8 cellular contexts compared by ENCODE assay signal in the genomic region with DNA sequence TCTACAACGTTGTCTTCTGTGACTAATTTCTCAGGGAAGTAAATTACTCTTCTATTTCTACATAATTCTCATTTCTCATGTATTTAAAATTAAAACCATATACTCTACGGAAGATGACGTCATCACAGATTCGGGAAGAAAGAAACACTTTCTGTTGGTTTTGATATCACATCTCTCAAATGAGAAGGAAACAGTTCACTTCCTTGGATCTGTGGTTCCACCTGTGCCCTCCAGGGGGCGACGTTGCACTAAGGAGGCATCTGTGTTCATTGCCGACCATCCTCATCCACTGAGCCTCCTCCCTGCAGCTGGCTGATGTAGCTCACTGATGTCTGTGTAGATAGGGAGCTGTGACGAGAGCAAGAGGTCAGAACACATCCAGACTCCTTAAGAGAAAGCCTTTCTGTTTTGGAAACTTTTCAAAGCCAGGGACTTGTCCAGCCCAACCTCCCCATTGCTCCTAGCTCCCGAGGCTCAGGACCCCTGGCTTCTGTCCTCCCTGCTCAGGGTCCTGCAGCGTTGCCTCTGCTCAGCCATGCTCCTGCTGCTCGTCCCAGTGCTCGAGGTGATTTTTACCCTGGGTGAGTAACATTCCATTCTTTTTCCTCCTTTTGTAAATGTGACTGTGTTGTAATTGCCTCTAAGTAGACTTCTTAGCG.
A peak's percentile ranks its signal among the peaks of the same experiment; 100 is the strongest.
DNase-seq lines count a peak whose midpoint lies in the region; ATAC-seq and TF ChIP-seq lines count a peak whose summit lies in the region.

No MANE protein-coding gene starts in this region.

- H3K4me1 ChIP-seq in DND-41 (ENCODE audit: insufficient read depth, low read length): no peaks in the 10 kb centered on the region
- no peaks in the 10 kb centered on the region for H3K4me1 ChIP-seq in body of pancreas
- H3K4me1 ChIP-seq in naive thymus-derived CD4-positive, alpha-beta T cell (ENCODE audit: control insufficient read depth in 2 of 2, insufficient read depth in 2 of 2, low read length in 2 of 2): no peaks in the 10 kb centered on the region
- no peaks in the 10 kb centered on the region for H3K4me1 ChIP-seq in thymus (ENCODE audit: control insufficient read depth, insufficient read depth, low read length)
- no peaks in the 10 kb centered on the region for H3K4me1 ChIP-seq in prostate gland (replicated peaks)

- H3K36me3 Mint-ChIP-seq in naive thymus-derived CD4-positive, alpha-beta T cell: peaks cover 0 to 4% (median 0%) of the 10 kb centered on the region in 5 donors

- peak overlapping the region; percentile 75 to 95 (median 84) for H3K4me3 Mint-ChIP-seq in naive thymus-derived CD4-positive, alpha-beta T cell

- ATAC-seq in DND-41 (ENCODE audit: insufficient read depth, low read depth) (peak; percentile 84), HG03432 (IDR thresholded peaks at IDR 0.05; ENCODE audit: unreplicated experiment) (peak; percentile 71), body of pancreas (no peak)
- ATAC-seq in naive thymus-derived CD4-positive, alpha-beta T cell: peak; percentile 90

- H4K20me1 ChIP-seq in DND-41 (ENCODE audit: insufficient read depth, low read length): no peaks in the 10 kb centered on the region

- TF ChIP-seq CTCF in DND-41 (IDR thresholded peaks at IDR 0.05; ENCODE audit: borderline replicate concordance, extremely low read depth, low read length, poor library complexity, severe bottlenecking) (peak; percentile 79), body of pancreas (IDR thresholded peaks at IDR 0.05) (peak; percentile 8 to 37 (median 33)), prostate gland (IDR thresholded peaks at IDR 0.05) (peak in 1 of 4 experiments; percentile 17), coronary artery (IDR thresholded peaks at IDR 0.05) (no peak)

- CTCF ChIA-PET in naive thymus-derived CD4-positive, alpha-beta T cell (lab: Charles Lee): interaction anchor here (0.6 to 2.7 kb wide), 7 partner anchors 12 to 966 kb away, joined by 3 to 17 read pairs (median 3); no protein-coding TSS in a partner anchor

- no peaks in the 10 kb centered on the region for H3K9me3 ChIP-seq in DND-41 (ENCODE audit: insufficient read depth, low read length, severe bottlenecking)
- H3K9me3 ChIP-seq in body of pancreas: no peaks in the 10 kb centered on the region
- no peaks in the 10 kb centered on the region for H3K9me3 ChIP-seq in naive thymus-derived CD4-positive, alpha-beta T cell (ENCODE audit: control insufficient read depth in 2 of 3, low read length in 3 of 3)
- H3K9me3 ChIP-seq in thymus (ENCODE audit: control insufficient read depth): no peaks in the 10 kb centered on the region
- no peaks in the 10 kb centered on the region for H3K9me3 ChIP-seq in prostate gland

- H3K36me3 ChIP-seq in DND-41 (ENCODE audit: insufficient read depth, low read length) (no peaks in the 10 kb centered on the region), body of pancreas (replicated peaks in 1 of 2; ENCODE audit: insufficient read depth in 1 of 2, low read depth in 2 of 2) (no peaks in the 10 kb centered on the region), thymus (ENCODE audit: control insufficient read depth, insufficient read depth) (no peaks in the 10 kb centered on the region), prostate gland (no peaks in the 10 kb centered on the region)
- H3K36me3 ChIP-seq in naive thymus-derived CD4-positive, alpha-beta T cell (ENCODE audit: control insufficient read depth in 2 of 3, insufficient read depth in 3 of 3, low read length in 3 of 3): no peaks in the 10 kb centered on the region

- H3K4me3 ChIP-seq in DND-41 (ENCODE audit: low read depth in 1 of 2, low read length in 2 of 2) (no peak overlapping the region), body of pancreas (no peak overlapping the region), thymus (ENCODE audit: low read length) (peak overlapping the region; percentile 38), prostate gland (no peak overlapping the region), coronary artery (no peak overlapping the region)
- peak overlapping the region; percentile 36 for H3K4me3 ChIP-seq in naive thymus-derived CD4-positive, alpha-beta T cell (ENCODE audit: low read length)

- peaks cover 18% of the 10 kb centered on the region for H3K27me3 ChIP-seq in DND-41 (ENCODE audit: insufficient read depth, low read length, poor library complexity)
- H3K27me3 ChIP-seq in body of pancreas: no peaks in the 10 kb centered on the region
- no peaks in the 10 kb centered on the region for H3K27me3 ChIP-seq in naive thymus-derived CD4-positive, alpha-beta T cell (ENCODE audit: control insufficient read depth in 2 of 2, insufficient read depth in 2 of 2, low read length in 2 of 2)
- H3K27me3 ChIP-seq in thymus (ENCODE audit: control insufficient read depth, insufficient read depth): no peaks in the 10 kb centered on the region
- no peaks in the 10 kb centered on the region for H3K27me3 ChIP-seq in prostate gland (replicated peaks; ENCODE audit: insufficient read depth)

- peak overlapping the region in 8 of 9 donors; percentile 41 to 91 (median 85) for H3K27ac Mint-ChIP-seq in naive thymus-derived CD4-positive, alpha-beta T cell

- no peaks in the 10 kb centered on the region for H3K79me2 ChIP-seq in DND-41 (ENCODE audit: insufficient read depth, low read length)

- peaks cover 13 to 52% (median 24%) of the 10 kb centered on the region in 5 donors for H3K27me3 Mint-ChIP-seq in naive thymus-derived CD4-positive, alpha-beta T cell

- H3K9me3 Mint-ChIP-seq in naive thymus-derived CD4-positive, alpha-beta T cell: no peaks in the 10 kb centered on the region

- no peak overlapping the region for H2AFZ ChIP-seq in DND-41 (ENCODE audit: low read depth, low read length)

- H3K4me1 Mint-ChIP-seq in naive thymus-derived CD4-positive, alpha-beta T cell: peaks cover 1 to 17% (median 10%) of the 10 kb centered on the region in 7 donors

- DNase-seq in DND-41 (peak; percentile 67), T-helper 9 cell (peak; percentile 63), body of pancreas (peak; percentile 7 to 38 (median 18)), prostate gland (ENCODE audit: low spot score) (no peak), coronary artery (ENCODE audit: low spot score) (no peak)
- DNase-seq in naive thymus-derived CD4-positive, alpha-beta T cell: peak; percentile 48 to 71 (median 64)

- no peak overlapping the region for H3K9ac ChIP-seq in DND-41 (ENCODE audit: low read depth, low read length)

- 19 to 22% methylated on average over 13 of the region's 13 CpGs for WGBS in body of pancreas, 2 donors
- WGBS in thymus: 36% methylated on average over 13 of the region's 13 CpGs
- WGBS in prostate gland: 26% methylated on average over 13 of the region's 13 CpGs

- no peak overlapping the region for H3K4me2 ChIP-seq in DND-41 (ENCODE audit: insufficient read depth, low read length)

- POLR2A ChIA-PET in naive thymus-derived CD4-positive, alpha-beta T cell (lab: Charles Lee): interaction anchor here (0.9 to 4.8 kb wide), 8 partner anchors 10 to 716 kb away, joined by 3 to 21 read pairs (median 4); no protein-coding TSS in a partner anchor

- TF ChIP-seq POLR2A in body of pancreas (IDR thresholded peaks at IDR 0.05) (no peak), prostate gland (IDR thresholded peaks at IDR 0.05) (no peak)

- H3K27ac ChIP-seq in DND-41 (ENCODE audit: low read length): no peak overlapping the region
- H3K27ac ChIP-seq in body of pancreas: no peak overlapping the region
- H3K27ac ChIP-seq in naive thymus-derived CD4-positive, alpha-beta T cell (ENCODE audit: low read depth, low read length): peak overlapping the region; percentile 52
- H3K27ac ChIP-seq in thymus (ENCODE audit: low read depth): peak overlapping the region; percentile 46
- no peak overlapping the region for H3K27ac ChIP-seq in prostate gland
- no peak overlapping the region for H3K27ac ChIP-seq in coronary artery

- intact Hi-C loops in body of pancreas (cut with DNase I): no loop called here
- intact Hi-C loops in naive thymus-derived CD4-positive, alpha-beta T cell (cut with micrococcal nuclease): loop anchor here in 1 of 2 donors (1.0 to 5.0 kb wide), 4 partner anchors 14 to 724 kb away; no protein-coding TSS in a partner anchor
- intact Hi-C loops in prostate gland (cut with DNase I): no loop called here

Comparison
In these comparisons a context has a peak if more than half of its experiments do, and no peak if none do; other contexts are left out.
1. DNase-seq: peak in DND-41 (single experiment), T-helper 9 cell (single experiment), body of pancreas (4 of 4) and naive thymus-derived CD4-positive, alpha-beta T cell (9 of 9); none in prostate gland (single experiment) and coronary artery (single experiment).
2. H3K27ac ChIP-seq: peak in naive thymus-derived CD4-positive, alpha-beta T cell (single experiment) and thymus (single experiment); none in DND-41 (single experiment), body of pancreas (0 of 4), prostate gland (0 of 2) and coronary artery (0 of 2).
3. H3K4me3 ChIP-seq: peak in naive thymus-derived CD4-positive, alpha-beta T cell (single experiment) and thymus (single experiment); none in DND-41 (0 of 2), body of pancreas (0 of 2), prostate gland (0 of 2) and coronary artery (single experiment).